ENCODE assay signal across 15 cellular contexts in genomic region chr11:64768300-64768694, GRCh38. TPM values are rescaled to one million over a fixed set of nuclear protein-coding genes. Genes with fewer than 3 reads are reported as not detected.
DNase-seq lines count a peak whose midpoint lies in the region; ATAC-seq and TF ChIP-seq lines count a peak whose summit lies in the region.
"Had no signal": no experiment of that assay in that cellular context is flagged by ENCODE, and none has a peak within 500 bp of the region (broad histone marks: within the 10 kb centered on the region; RNA-seq: fewer than 3 reads in every experiment).

No MANE protein-coding gene starts in this region.

- H3K9ac ChIP-seq in BLaER1 treated with 17β-estradiol and CSF1 and Interleukin-3, amounts not matched to agents 10 nM and 100 nM, result peak overlapping the region in 8 of 11 experiments; percentile 0 to 39 (median 22); a peak in 9 of 22 replicates
- no peak overlapping the region for H3K9ac ChIP-seq in muscle layer of colon (ENCODE audit: low read length)

- CTCF ChIA-PET in activated CD8-positive, alpha-beta T cell treated with anti-CD3 and anti-CD28 coated beads, Interleukin-2, amount 10 ng/mL, durations not matched to agents 7 days and 5 days (lab: Charles Lee), result interaction anchor here (1.2 to 12.2 kb wide), 5 partner anchors 8 to 23 kb away, joined by 3 to 149 read pairs (median 9); partner anchors contain the start of gene RASGRP2

- peaks cover 96 to 99% (median 98%) of the 10 kb centered on the region in 11 experiments for H4K20me1 ChIP-seq in BLaER1 treated with 17β-estradiol and CSF1 and Interleukin-3, amounts not matched to agents 10 nM and 100 nM

- no peak for DNase-seq in activated CD8-positive, alpha-beta T cell treated with anti-CD3 and anti-CD28 coated beads, Interleukin-2, amount 10 ng/mL, durations not matched to agents 7 days and 5 days
- DNase-seq in HPDE6-E6E7 (ENCODE audit: extremely low spot score) (no peak), NCI-H82 treated with DMSO at 0.1 percent for 48 hours (lab: John Stamatoyannopoulos, UW; ENCODE audit: unreplicated experiment) (no peak)
- DNase-seq: GF-D8, T1000 had no signal

- H3K4me2 ChIP-seq in BLaER1 treated with 17β-estradiol and CSF1 and Interleukin-3, amounts not matched to agents 10 nM and 100 nM, result peak overlapping the region; percentile 17 to 97 (median 48); a peak in 19 of 22 replicates

- H3K27me3 Mint-ChIP-seq in activated CD8-positive, alpha-beta T cell treated with anti-CD3 and anti-CD28 coated beads, Interleukin-2, amount 10 ng/mL, durations not matched to agents 7 days and 5 days (ENCODE audit: low read depth), result no peaks in the 10 kb centered on the region

- H3K9me3 ChIP-seq in BLaER1 treated with 17β-estradiol and CSF1 and Interleukin-3, amounts not matched to agents 10 nM and 100 nM (replicated peaks in 1 of 11), result no peaks in the 10 kb centered on the region
- H3K9me3 ChIP-seq in muscle layer of colon (ENCODE audit: low read length), result no peaks in the 10 kb centered on the region
- H3K9me3 ChIP-seq: heart right ventricle, MG63 had no signal

- H3K27me3 ChIP-seq in BLaER1 treated with 17β-estradiol and CSF1 and Interleukin-3, amounts not matched to agents 10 nM and 100 nM, result no peaks in the 10 kb centered on the region
- H3K27me3 ChIP-seq in muscle layer of colon (ENCODE audit: control insufficient read depth in 1 of 2, insufficient read depth in 2 of 2, low read length in 2 of 2), result no peaks in the 10 kb centered on the region
- H3K27me3 ChIP-seq: adrenal gland, heart right ventricle, MG63 had no signal

- no peak overlapping the region; a peak in 1 of 20 replicates for H3K4me3 ChIP-seq in BLaER1 treated with 17β-estradiol and CSF1 and Interleukin-3, amounts not matched to agents 10 nM and 100 nM
- no peak overlapping the region for H3K4me3 ChIP-seq in muscle layer of colon (ENCODE audit: low read depth in 1 of 2, low read length in 2 of 2)
- H3K4me3 ChIP-seq: adrenal gland, heart right ventricle, MG63 had no signal

- H3K27ac ChIP-seq in 22Rv1 (0 out of 2 replicates have a peak overlapping the region, but pooled peaks have one; percentile 12), muscle layer of colon (ENCODE audit: low read depth, low read length) (peak overlapping the region; percentile 7)
- peak overlapping the region in 6 of 11 experiments; percentile 2 to 77 (median 31); a peak in 8 of 22 replicates for H3K27ac ChIP-seq in BLaER1 treated with 17β-estradiol and CSF1 and Interleukin-3, amounts not matched to agents 10 nM and 100 nM

- no peak overlapping the region for H3K4me3 Mint-ChIP-seq in activated CD8-positive, alpha-beta T cell treated with anti-CD3 and anti-CD28 coated beads, Interleukin-2, amount 10 ng/mL, durations not matched to agents 7 days and 5 days

- no peaks in the 10 kb centered on the region for H3K9me3 Mint-ChIP-seq in activated CD8-positive, alpha-beta T cell treated with anti-CD3 and anti-CD28 coated beads, Interleukin-2, amount 10 ng/mL, durations not matched to agents 7 days and 5 days (ENCODE audit: insufficient read depth)

- no peak for TF ChIP-seq CTCF in 22Rv1 (IDR thresholded peaks at IDR 0.05)

- POLR2A ChIA-PET in activated CD8-positive, alpha-beta T cell treated with anti-CD3 and anti-CD28 coated beads, Interleukin-2, amount 10 ng/mL, durations not matched to agents 7 days and 5 days (lab: Charles Lee), result interaction anchor here (0.8 to 1.6 kb wide), 3 partner anchors 9 to 26 kb away, joined by 3 to 9 read pairs (median 5); partner anchors contain the start of gene RASGRP2

- peak overlapping the region; percentile 83 for H3K27ac Mint-ChIP-seq in activated CD8-positive, alpha-beta T cell treated with anti-CD3 and anti-CD28 coated beads, Interleukin-2, amount 10 ng/mL, durations not matched to agents 7 days and 5 days

- H3K4me1 ChIP-seq in BLaER1 treated with 17β-estradiol and CSF1 and Interleukin-3, amounts not matched to agents 10 nM and 100 nM, result peaks cover 88 to 99% (median 96%) of the 10 kb centered on the region in 10 experiments
- peaks cover 47% of the 10 kb centered on the region for H3K4me1 ChIP-seq in muscle layer of colon (ENCODE audit: insufficient read depth, low read length)

- no peak for ATAC-seq in activated CD8-positive, alpha-beta T cell treated with anti-CD3 and anti-CD28 coated beads, Interleukin-2, amount 10 ng/mL, durations not matched to agents 7 days and 5 days
- ATAC-seq in HG02885 (IDR thresholded peaks at IDR 0.05; ENCODE audit: poor library complexity, unreplicated experiment) (no peak), GM18867 (IDR thresholded peaks at IDR 0.05; ENCODE audit: unreplicated experiment) (no peak)

- H3K36me3 ChIP-seq in BLaER1 treated with 17β-estradiol and CSF1 and Interleukin-3, amounts not matched to agents 10 nM and 100 nM, result peaks cover 92 to 99% (median 96%) of the 10 kb centered on the region in 11 experiments
- H3K36me3 ChIP-seq in muscle layer of colon (ENCODE audit: insufficient read depth, low read length), result peaks cover 91% of the 10 kb centered on the region

- peaks cover 90% of the 10 kb centered on the region for H3K4me1 Mint-ChIP-seq in activated CD8-positive, alpha-beta T cell treated with anti-CD3 and anti-CD28 coated beads, Interleukin-2, amount 10 ng/mL, durations not matched to agents 7 days and 5 days (ENCODE audit: low read depth)

- peaks cover 93% of the 10 kb centered on the region for H3K36me3 Mint-ChIP-seq in activated CD8-positive, alpha-beta T cell treated with anti-CD3 and anti-CD28 coated beads, Interleukin-2, amount 10 ng/mL, durations not matched to agents 7 days and 5 days (ENCODE audit: low read depth)

RNA-seq across cellular contexts. Expression of gene PYGM, which starts 8.5 kb away (rescaled TPM):
- total RNA-seq in activated CD8-positive, alpha-beta T cell treated with anti-CD3 and anti-CD28 coated beads, Interleukin-2, amount 10 ng/mL, durations not matched to agents 7 days and 5 days, result 1 to 10 TPM; 2.9 to 4.7 TPM
- total RNA-seq: epithelial cell of proximal tubule, RPMI7951 had no signal

RNA-seq across cellular contexts. Expression of gene SF1, which starts 10.0 kb away (rescaled TPM):
- 100 to 1,000 TPM; 421 to 423 TPM for total RNA-seq in activated CD8-positive, alpha-beta T cell treated with anti-CD3 and anti-CD28 coated beads, Interleukin-2, amount 10 ng/mL, durations not matched to agents 7 days and 5 days

RNA-seq across cellular contexts. Expression of gene RASGRP2, which starts 24.4 kb away (rescaled TPM):
- 100 to 1,000 TPM; 101 to 115 TPM for total RNA-seq in activated CD8-positive, alpha-beta T cell treated with anti-CD3 and anti-CD28 coated beads, Interleukin-2, amount 10 ng/mL, durations not matched to agents 7 days and 5 days
- total RNA-seq: epithelial cell of proximal tubule, RPMI7951 had no signal

RNA-seq across cellular contexts. Expression of gene MAP4K2, which starts 34.7 kb away (rescaled TPM):
- total RNA-seq in activated CD8-positive, alpha-beta T cell treated with anti-CD3 and anti-CD28 coated beads, Interleukin-2, amount 10 ng/mL, durations not matched to agents 7 days and 5 days, result 10 to 100 TPM; 84.2 to 90.2 TPM

RNA-seq across cellular contexts. Expression of gene MEN1, which starts 42.1 kb away (rescaled TPM):
- 10 to 100 TPM; 32.9 to 34.0 TPM for total RNA-seq in activated CD8-positive, alpha-beta T cell treated with anti-CD3 and anti-CD28 coated beads, Interleukin-2, amount 10 ng/mL, durations not matched to agents 7 days and 5 days
